ENCODE assay signal across 20 cellular contexts in genomic region chr18:80168982-80169381, GRCh38. TPM values are rescaled to one million over a fixed set of nuclear protein-coding genes. Genes with fewer than 3 reads are reported as not detected.
DNase-seq lines count a peak whose midpoint lies in the region; ATAC-seq and TF ChIP-seq lines count a peak whose summit lies in the region.
"Had no signal": no experiment of that assay in that cellular context is flagged by ENCODE, and none has a peak within 500 bp of the region (broad histone marks: within the 10 kb centered on the region; RNA-seq: fewer than 3 reads in every experiment).

No MANE protein-coding gene starts in this region.

- no peak for TF ChIP-seq CTCF in RWPE1 (conservative IDR thresholded peaks at IDR 0.05; ENCODE audit: low read depth)

- intact Hi-C loops in posterior vena cava (cut with DNase I), result no loop called here

- DNase-seq in D341Med (ENCODE audit: low spot score) (peak; percentile 48), RWPE1 (ENCODE audit: low spot score) (no peak), iPS-NIHi11 (ENCODE audit: low spot score) (peak; percentile 65), posterior vena cava (ENCODE audit: low spot score) (peak; percentile 75), NCI-H2029 treated with DMSO at 0.1 percent for 48 hours (lab: John Stamatoyannopoulos, UW) (no peak), NCI-H2107 (lab: John Stamatoyannopoulos, UW) (no peak), activated T-cell treated with anti-CD3 and anti-CD28 coated beads for 4 hours (no peak)
- DNase-seq: C1 segment of cervical spinal cord; Calu3; CD8-positive, alpha-beta T cell; EL; GF-D8; NCI-H1105; NCI-H146; NCI-H2029; NCI-H2171; NCI-H345; NCI-H526; SHP77 had no signal

- CTCF ChIA-PET in RWPE1 (lab: Yijun Ruan, JAX), result interaction anchor here (0.6 kb wide), 1 partner anchor 10 kb away, joined by 3 read pairs; no protein-coding TSS in a partner anchor

- ATAC-seq in GM21515 (IDR thresholded peaks at IDR 0.05; ENCODE audit: unreplicated experiment), result no peak
- ATAC-seq: CD8-positive, alpha-beta T cell had no signal

- H3K27ac ChIP-seq in RWPE1, result 0 out of 2 replicates have a peak overlapping the region, but pooled peaks have one; percentile 3

- POLR2A ChIA-PET in RWPE1 (lab: Yijun Ruan, JAX; ENCODE audit: low non-redundant PET), result no interaction called here

RNA-seq across cellular contexts. Expression of gene ADNP2, which starts 59.9 kb away (rescaled TPM):
- total RNA-seq in posterior vena cava, result 10 to 100 TPM; 15.3 to 19.6 TPM

Comparison
In these comparisons a context has a peak if more than half of its experiments do, and no peak if none do; other contexts are left out.
1. DNase-seq: peak in D341Med (single experiment), iPS-NIHi11 (single experiment) and posterior vena cava (single experiment); none in RWPE1 (single experiment), NCI-H2029 treated with DMSO at 0.1 percent for 48 hours (single experiment), NCI-H2107 (single experiment) and activated T-cell treated with anti-CD3 and anti-CD28 coated beads for 4 hours (single experiment).